ENCODE assay signal across 2 cellular contexts in genomic region chr2:72073373-72073772, GRCh38.
A peak's percentile ranks its signal among the peaks of the same experiment; 100 is the strongest.
DNase-seq lines count a peak whose midpoint lies in the region; ATAC-seq, FAIRE-seq and TF ChIP-seq lines count a peak whose summit lies in the region.
"Not testable (repeated sequence)": the region's sequence is repeated elsewhere in the genome, so short reads cannot be mapped to it uniquely, and the experiment has no call there.

No MANE protein-coding gene starts in this region.

- DNase-seq in K562 (ENCODE audit: extremely low read depth in 1 of 4, low spot score in 3 of 4): not testable (repeated sequence)

- not testable (repeated sequence) for H3K9ac ChIP-seq in K562 (ENCODE audit: insufficient read depth in 1 of 2, low read depth in 2 of 2, low read length in 2 of 2)

- TF ChIP-seq EP300 in K562 (IDR thresholded peaks at IDR 0.05; ENCODE audit: low read length): not testable (repeated sequence)

- POLR2A ChIA-PET in HEK293 (lab: Yijun Ruan, JAX); K562 (lab: Yijun Ruan, JAX): not testable (repeated sequence)

- H3K27me3 ChIP-seq in K562 (ENCODE audit: control insufficient read depth in 2 of 2, insufficient read depth in 2 of 2, low read length in 2 of 2): not testable (repeated sequence)

- intact Hi-C loops in K562 (cut with micrococcal nuclease): not testable (repeated sequence)

- ATAC-seq in K562: not testable (repeated sequence)

- in situ Hi-C loops in K562 (cut with MboI): not testable (repeated sequence)

- H2AFZ ChIP-seq in K562 (ENCODE audit: low read depth, low read length): not testable (repeated sequence)

- not testable (repeated sequence) for H3K4me2 ChIP-seq in K562 (ENCODE audit: insufficient read depth, low read length)

- CTCF ChIA-PET in HEK293 (lab: Yijun Ruan, JAX); K562 (lab: Yijun Ruan, JAX; ENCODE audit: low intra/inter-chr PET ratio): not testable (repeated sequence)

- H3K36me3 ChIP-seq in HEK293 (ENCODE audit: control insufficient read depth in 2 of 2, insufficient read depth in 1 of 2, low read length in 2 of 2); K562 (ENCODE audit: control insufficient read depth, insufficient read depth, low read length): not testable (repeated sequence)

- TF ChIP-seq RAD21 in K562 (CRISPR knock-in tag; conservative IDR thresholded peaks at IDR 0.05 in 1 of 2, IDR thresholded peaks at IDR 0.05 in 1 of 2): not testable (repeated sequence)

- H3K4me3 ChIP-seq in HEK293 (ENCODE audit: low read depth, low read length); K562: not testable (repeated sequence)

- WGBS in K562 (ENCODE audit: insufficient coverage, low coverage, missing lambda C conversion rate): 1% methylated on average over 5 of the region's 8 CpGs

- not testable (repeated sequence) for FAIRE-seq in K562 (lab: Jason Lieb, UNC)

- not testable (repeated sequence) for TF ChIP-seq CTCF in HEK293 (tag by site-specific recombination; IDR thresholded peaks at IDR 0.05); K562 (IDR thresholded peaks at IDR 0.05 in 2 of 3, conservative IDR thresholded peaks at IDR 0.05 in 1 of 3; ENCODE audit: insufficient read depth in 2 of 3, low read depth in 1 of 3, low read length in 3 of 3)

- not testable (repeated sequence) for H4K20me1 ChIP-seq in K562 (replicated peaks; ENCODE audit: control insufficient read depth, insufficient read depth, low read length)

- H3K9me1 ChIP-seq in K562 (ENCODE audit: control insufficient read depth, insufficient read depth, low read length): not testable (repeated sequence)

- not testable (repeated sequence) for H3K27ac ChIP-seq in HEK293 (ENCODE audit: extremely low read depth, low read depth, low read length); K562 (ENCODE audit: extremely low read depth, low read depth, low read length)

- not testable (repeated sequence) for TF ChIP-seq POLR2A in K562 (conservative IDR thresholded peaks at IDR 0.05)

- not testable (repeated sequence) for H3K9me3 ChIP-seq in HEK293 (ENCODE audit: control insufficient read depth, insufficient read depth, low read depth, low read length); K562 (replicated peaks; ENCODE audit: control insufficient read depth, insufficient read depth, low read depth, low read length)

- BruUV-seq in K562 (replicated peaks; lab: Mats Ljungman, UMichigan): not testable (repeated sequence)

- not testable (repeated sequence) for H3K4me1 ChIP-seq in HEK293 (ENCODE audit: control insufficient read depth, insufficient read depth, low read length); K562 (replicated peaks in 1 of 2; ENCODE audit: control insufficient read depth in 2 of 2, insufficient read depth in 2 of 2, low read length in 2 of 2)

- H3K79me2 ChIP-seq in K562 (ENCODE audit: control insufficient read depth, insufficient read depth, low read length): not testable (repeated sequence)

TF ChIP-seq in HEK293, 187 proteins besides CTCF, POLR2A, EP300 and RAD21:
- peak; percentile 51 for TF ChIP-seq SETDB1 (IDR thresholded peaks at IDR 0.05; ENCODE audit: insufficient read length, low read length)
TF ChIP-seq in HEK293: peak in this region for 1; not testable (repeated sequence) for 186.

TF ChIP-seq in K562, 482 proteins besides CTCF, POLR2A, EP300 and RAD21:
- TF ChIP-seq TRIM28 (IDR thresholded peaks at IDR 0.05): 0 out of 2 replicates have a peak, but pooled peaks have one; percentile 50
